In the genomic region with DNA sequence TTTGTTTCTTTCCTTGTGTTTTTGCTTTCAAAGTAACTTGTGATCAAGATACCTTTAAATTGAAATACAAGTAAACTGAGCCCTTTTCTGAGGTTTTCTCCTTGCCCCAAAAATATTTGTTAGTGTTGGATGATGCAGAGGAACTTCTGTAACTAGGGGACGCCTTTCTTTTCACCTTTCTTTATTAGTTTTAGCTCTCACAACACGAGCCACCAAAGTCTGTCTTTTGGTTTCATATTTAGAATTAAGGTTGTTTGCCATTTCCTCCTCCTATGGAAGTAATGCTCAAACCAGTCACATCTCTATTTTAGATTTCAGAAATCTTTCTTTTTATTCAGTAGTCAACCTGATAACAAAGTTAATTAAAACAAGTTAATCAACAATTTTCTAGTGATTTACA, we compare ENCODE assay signal across 15 cellular contexts.
"Had no signal": no experiment of that assay in that cellular context is flagged by ENCODE, and none has a peak within 500 bp of the region (broad histone marks: within the 10 kb centered on the region; RNA-seq: fewer than 3 reads in every experiment).

No MANE protein-coding gene starts in this region.

- H3K36me3 ChIP-seq: ovary, sigmoid colon, stomach had no signal

- H3K4me1 ChIP-seq: right atrium auricular region, sigmoid colon, stomach had no signal

- H3K27ac Mint-ChIP-seq: naive B cell had no signal

- H3K4me3 Mint-ChIP-seq: naive B cell had no signal

- H3K27me3 ChIP-seq: heart left ventricle, ovary, right atrium auricular region, sigmoid colon, stomach had no signal

- ATAC-seq: esophagus mucosa, heart left ventricle had no signal

- H3K27me3 Mint-ChIP-seq: naive B cell had no signal

- H3K36me3 Mint-ChIP-seq: naive B cell had no signal

- H3K4me3 ChIP-seq: heart left ventricle, ovary, right atrium auricular region, sigmoid colon, skin epidermis, stomach had no signal

- H3K9me3 ChIP-seq: heart left ventricle, ovary, right atrium auricular region, sigmoid colon, stomach had no signal

- H3K4me1 Mint-ChIP-seq: naive B cell had no signal

- DNase-seq: effector memory CD4-positive, alpha-beta T cell; heart left ventricle; hippocampal formation; kidney glomerular epithelial cell; mesendoderm; naive B cell; ovary; sigmoid colon; stimulated activated naive CD4-positive, alpha-beta T cell; stomach; substantia nigra; trophoblast cell had no signal
